ENCODE assay signal across 8 cellular contexts in genomic region chr15:80058851-80059785, GRCh38.
DNase-seq lines count a peak whose midpoint lies in the region; FAIRE-seq and TF ChIP-seq lines count a peak whose summit lies in the region.

Gene ZFAND6, plus strand, starts transcription at chr15:80059676. Its CDS starts 60,669 bp downstream, at chr15:80120345.

- no peak for FAIRE-seq in H54 (lab: Jason Lieb, UNC)

- peaks cover 22% of the 10 kb centered on the region for H3K4me1 Mint-ChIP-seq in nephron
- peaks cover 47% of the 10 kb centered on the region for H3K4me1 Mint-ChIP-seq in stimulated activated naive CD8-positive, alpha-beta T cell treated with anti-CD3 and anti-CD28 coated beads, Interleukin-15, Interleukin-2, amounts not matched to agents 100 ng/mL and 50 ng/mL, for 24 hours (ENCODE audit: low read depth)

- H3K36me3 Mint-ChIP-seq in nephron (ENCODE audit: low read depth): no peaks in the 10 kb centered on the region
- no peaks in the 10 kb centered on the region for H3K36me3 Mint-ChIP-seq in stimulated activated naive CD8-positive, alpha-beta T cell treated with anti-CD3 and anti-CD28 coated beads, Interleukin-15, Interleukin-2, amounts not matched to agents 100 ng/mL and 50 ng/mL, for 24 hours (ENCODE audit: low read depth)

- H3K79me2 ChIP-seq in Loucy (ENCODE audit: insufficient read depth, low read length): peaks cover 41% of the 10 kb centered on the region

- peak within 1 kb of the TSS; percentile 55 to 93 (median 85) for H3K27ac Mint-ChIP-seq in nephron
- H3K27ac Mint-ChIP-seq in stimulated activated naive CD8-positive, alpha-beta T cell treated with anti-CD3 and anti-CD28 coated beads, Interleukin-15, Interleukin-2, amounts not matched to agents 100 ng/mL and 50 ng/mL, for 24 hours: peak within 1 kb of the TSS; percentile 87

- no peaks in the 10 kb centered on the region for H3K9me2 ChIP-seq in Loucy (replicated peaks; ENCODE audit: low read depth, low read length)

- peaks cover 29% of the 10 kb centered on the region for H4K20me1 ChIP-seq in Loucy (ENCODE audit: insufficient read depth, low read length, poor library complexity, severe bottlenecking)

- H3K4me3 Mint-ChIP-seq in nephron: peak within 1 kb of the TSS; percentile 91 to 95 (median 95)
- peak within 1 kb of the TSS; percentile 88 for H3K4me3 Mint-ChIP-seq in stimulated activated naive CD8-positive, alpha-beta T cell treated with anti-CD3 and anti-CD28 coated beads, Interleukin-15, Interleukin-2, amounts not matched to agents 100 ng/mL and 50 ng/mL, for 24 hours

- H3K4me3 ChIP-seq in Loucy (ENCODE audit: low read length, poor library complexity, severe bottlenecking) (peak within 1 kb of the TSS; percentile 81), fibroblast of pulmonary artery (replicated peaks; ENCODE audit: low read depth, low read length) (peak within 1 kb of the TSS; percentile 68)

- peaks cover 34% of the 10 kb centered on the region for H3K4me1 ChIP-seq in Loucy (ENCODE audit: insufficient read depth, low read length, poor library complexity, severe bottlenecking)

- H3K27me3 Mint-ChIP-seq in nephron (ENCODE audit: low read depth): peaks cover 21% of the 10 kb centered on the region
- H3K27me3 Mint-ChIP-seq in stimulated activated naive CD8-positive, alpha-beta T cell treated with anti-CD3 and anti-CD28 coated beads, Interleukin-15, Interleukin-2, amounts not matched to agents 100 ng/mL and 50 ng/mL, for 24 hours: peaks cover 3% of the 10 kb centered on the region

- peak within 1 kb of the TSS; percentile 98 for H3K4me2 ChIP-seq in Loucy (ENCODE audit: low read depth, low read length, poor library complexity, severe bottlenecking)

- peak; percentile 55; the same call in 1 of the 2 replicates for TF ChIP-seq POLR2A in H54 (IDR thresholded peaks at IDR 0.05; ENCODE audit: low read depth, low read length)
- peak; percentile 92 for TF ChIP-seq POLR2A in Raji (IDR thresholded peaks at IDR 0.05; ENCODE audit: insufficient read depth, low read depth, low read length)

- H3F3A ChIP-seq in Loucy (ENCODE audit: low read depth): peaks cover 4% of the 10 kb centered on the region; the same call in 1 of the 2 replicates

- no peaks in the 10 kb centered on the region for H3K36me3 ChIP-seq in Loucy (ENCODE audit: insufficient read depth, low read length)

- H3K9ac ChIP-seq in Loucy (ENCODE audit: low read depth, low read length, poor library complexity, severe bottlenecking): peak within 1 kb of the TSS; percentile 71

- H3K27me3 ChIP-seq in Loucy (ENCODE audit: insufficient read depth, low read length, poor library complexity, severe bottlenecking): no peaks in the 10 kb centered on the region

- H3K9me3 ChIP-seq in Loucy (ENCODE audit: insufficient read depth, low read depth, low read length): no peaks in the 10 kb centered on the region

- peak within 1 kb of the TSS; percentile 99 for H2AFZ ChIP-seq in Loucy (ENCODE audit: low read length)

- TF ChIP-seq CTCF in Loucy (conservative IDR thresholded peaks at IDR 0.05; ENCODE audit: low read length): no peak
- TF ChIP-seq CTCF in fibroblast of pulmonary artery (IDR thresholded peaks at IDR 0.05; ENCODE audit: low read length, missing control alignments): no peak
- TF ChIP-seq CTCF in nephron (IDR thresholded peaks at IDR 0.05; ENCODE audit: unreplicated experiment in 3 of 3): peak in 1 of 3 experiments; percentile 12

- H3K9me3 Mint-ChIP-seq in nephron: no peaks in the 10 kb centered on the region
- no peaks in the 10 kb centered on the region for H3K9me3 Mint-ChIP-seq in stimulated activated naive CD8-positive, alpha-beta T cell treated with anti-CD3 and anti-CD28 coated beads, Interleukin-15, Interleukin-2, amounts not matched to agents 100 ng/mL and 50 ng/mL, for 24 hours

- DNase-seq in ELR (ENCODE audit: low read depth): peak; percentile 94
- peak; percentile 67 for DNase-seq in H54 (ENCODE audit: insufficient read length, low spot score)
- peak; percentile 93 for DNase-seq in activated T-helper 9 cell treated with anti-CD3 and anti-CD28 coated beads, Interleukin-2, amount 50 U/mL, for 16 hours (ENCODE audit: low read depth)
- DNase-seq in fibroblast of pulmonary artery (ENCODE audit: low read depth): peak; percentile 91

Comparison
In these comparisons a context has a peak if more than half of its experiments do, and no peak if none do; other contexts are left out.
1. Peak in every context shown above with its lines: DNase-seq and H3K4me3 ChIP-seq.